Comparison of ENCODE assay signal across 8 cellular contexts in the genomic region with DNA sequence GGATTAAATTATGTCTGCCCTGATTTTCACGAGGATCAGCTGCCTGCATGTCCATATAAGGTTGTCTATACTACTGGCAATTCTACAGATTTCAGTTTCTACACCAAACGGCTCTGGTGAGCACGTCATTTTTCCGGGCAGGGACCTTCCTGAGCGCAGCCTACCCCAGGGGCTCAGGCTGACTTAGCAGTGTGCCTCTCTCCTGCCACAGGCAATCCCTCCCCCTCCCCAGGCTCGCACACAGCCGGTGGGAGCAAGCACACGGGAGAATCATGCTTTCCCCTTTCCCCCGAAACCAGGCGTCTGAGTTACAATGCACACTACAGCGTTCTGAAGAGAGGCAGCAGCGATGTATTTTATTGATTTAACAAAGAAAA. TPM values are rescaled to one million over a fixed set of nuclear protein-coding genes. Genes with fewer than 3 reads are reported as not detected.
DNase-seq lines count a peak whose midpoint lies in the region; ATAC-seq and TF ChIP-seq lines count a peak whose summit lies in the region.

No MANE protein-coding gene starts in this region.

- no peak overlapping the region for H3K18ac ChIP-seq in neuronal stem cell (ENCODE audit: low read length)

- no peak overlapping the region for H2BK12ac ChIP-seq in neuronal stem cell (ENCODE audit: low read length)

- peak; percentile 82 for TF ChIP-seq POLR2A in GM18505 (IDR thresholded peaks at IDR 0.05; ENCODE audit: borderline replicate concordance, extremely low read depth, insufficient read depth, insufficient read length)

- no peak overlapping the region for H2BK15ac ChIP-seq in neuronal stem cell (ENCODE audit: low read length)

- H3K9me3 Mint-ChIP-seq in activated T-helper 2 cell treated with anti-CD3 and anti-CD28 coated beads, Interferon-gamma antibody, Interleukin-2, Interleukin-4, amounts not matched to agents 10 μg/mL and 5 μg/mL and 100 μg/mL, durations not matched to agents 14 hours and 24 hours and 36 hours = no peaks in the 10 kb centered on the region

- H3K14ac ChIP-seq in neuronal stem cell (ENCODE audit: low read length) = no peak overlapping the region

- no peak overlapping the region for H3K23ac ChIP-seq in neuronal stem cell (ENCODE audit: low read depth, low read length, poor library complexity)

- H2BK120ac ChIP-seq in neuronal stem cell (ENCODE audit: low read depth, low read length) = no peak overlapping the region

- no peak for TF ChIP-seq CTCF in fibroblast of villous mesenchyme (IDR thresholded peaks at IDR 0.05; ENCODE audit: insufficient read depth, low read depth, low read length)

- intact Hi-C loops in activated T-helper 2 cell treated with anti-CD3 and anti-CD28 coated beads, Interferon-gamma antibody, Interleukin-2, Interleukin-4, amounts not matched to agents 10 μg/mL and 5 μg/mL and 100 μg/mL, durations not matched to agents 14 hours and 24 hours and 36 hours (cut with micrococcal nuclease) = loop anchor here (1.0 to 5.0 kb wide), 4 partner anchors 24 to 45 kb away; no protein-coding TSS in a partner anchor

- H3K4me3 ChIP-seq in fibroblast of villous mesenchyme (ENCODE audit: low read depth, low read length) = peak overlapping the region; percentile 90
- H3K4me3 ChIP-seq in neuronal stem cell (ENCODE audit: low read length in 2 of 2) = peak overlapping the region; percentile 93 to 99

- H3K4me1 Mint-ChIP-seq in activated T-helper 2 cell treated with anti-CD3 and anti-CD28 coated beads, Interferon-gamma antibody, Interleukin-2, Interleukin-4, amounts not matched to agents 10 μg/mL and 5 μg/mL and 100 μg/mL, durations not matched to agents 14 hours and 24 hours and 36 hours (ENCODE audit: low read depth) = peaks cover 52% of the 10 kb centered on the region

- peaks cover 9% of the 10 kb centered on the region for H3K79me1 ChIP-seq in neuronal stem cell (ENCODE audit: low read depth, low read length)

- no CpG with 5 or more reads among the region's 12 CpGs for WGBS in neuronal stem cell (ENCODE audit: extremely low coverage in 2 of 2, insufficient read length in 2 of 2, insufficient replicate concordance in 1 of 2), 2 donors

- H3K27me3 Mint-ChIP-seq in activated T-helper 2 cell treated with anti-CD3 and anti-CD28 coated beads, Interferon-gamma antibody, Interleukin-2, Interleukin-4, amounts not matched to agents 10 μg/mL and 5 μg/mL and 100 μg/mL, durations not matched to agents 14 hours and 24 hours and 36 hours (ENCODE audit: low read depth) = no peaks in the 10 kb centered on the region

- no peak overlapping the region for H3K4ac ChIP-seq in neuronal stem cell (ENCODE audit: low read length)

- ATAC-seq in GM18505 (IDR thresholded peaks at IDR 0.05; ENCODE audit: unreplicated experiment) (peak; percentile 13), HG02870 (IDR thresholded peaks at IDR 0.05; ENCODE audit: unreplicated experiment) (peak; percentile 30)

- no peak overlapping the region for H2AK5ac ChIP-seq in neuronal stem cell (ENCODE audit: low read depth, low read length)

- H3K4me3 Mint-ChIP-seq in activated T-helper 2 cell treated with anti-CD3 and anti-CD28 coated beads, Interferon-gamma antibody, Interleukin-2, Interleukin-4, amounts not matched to agents 10 μg/mL and 5 μg/mL and 100 μg/mL, durations not matched to agents 14 hours and 24 hours and 36 hours (ENCODE audit: low read depth) = peak overlapping the region; percentile 85

- peak; percentile 78 for DNase-seq in OCI-M1 (lab: John Stamatoyannopoulos, UW)
- DNase-seq in activated T-helper 2 cell treated with anti-CD3 and anti-CD28 coated beads, Interferon-gamma antibody, Interleukin-2, Interleukin-4, amounts not matched to agents 10 μg/mL and 5 μg/mL and 100 μg/mL, durations not matched to agents 14 hours and 24 hours and 36 hours (ENCODE audit: low spot score) = peak; percentile 76
- DNase-seq in fibroblast of villous mesenchyme (ENCODE audit: low read depth) = peak; percentile 89
- no peak for DNase-seq in neuronal stem cell (ENCODE audit: low spot score)
- DNase-seq in DMS79 treated with DMSO at 0.1 percent for 48 hours (lab: John Stamatoyannopoulos, UW) = no peak
- no peak for DNase-seq in SHP77 treated with DMSO at 0.1 percent for 48 hours (lab: John Stamatoyannopoulos, UW)

- peak overlapping the region; percentile 98 for H3K27ac Mint-ChIP-seq in activated T-helper 2 cell treated with anti-CD3 and anti-CD28 coated beads, Interferon-gamma antibody, Interleukin-2, Interleukin-4, amounts not matched to agents 10 μg/mL and 5 μg/mL and 100 μg/mL, durations not matched to agents 14 hours and 24 hours and 36 hours

- H3K36me3 Mint-ChIP-seq in activated T-helper 2 cell treated with anti-CD3 and anti-CD28 coated beads, Interferon-gamma antibody, Interleukin-2, Interleukin-4, amounts not matched to agents 10 μg/mL and 5 μg/mL and 100 μg/mL, durations not matched to agents 14 hours and 24 hours and 36 hours (ENCODE audit: low read depth) = peaks cover 62% of the 10 kb centered on the region

- H4K91ac ChIP-seq in neuronal stem cell (ENCODE audit: low read depth, low read length, poor library complexity) = no peak overlapping the region

- no peaks in the 10 kb centered on the region for H3K9me3 ChIP-seq in neuronal stem cell (replicated peaks in 1 of 2; ENCODE audit: control insufficient read depth in 2 of 2, insufficient read depth in 1 of 2, low read depth in 1 of 2, low read length in 2 of 2)

- peaks cover 6 to 13% of the 10 kb centered on the region in 2 donors for H3K4me1 ChIP-seq in neuronal stem cell (ENCODE audit: control insufficient read depth in 2 of 2, insufficient read depth in 1 of 2, low read depth in 1 of 2, low read length in 2 of 2)

- no peak overlapping the region for H4K8ac ChIP-seq in neuronal stem cell (ENCODE audit: low read depth, low read length)

- peaks cover 26 to 44% of the 10 kb centered on the region in 2 donors for H3K36me3 ChIP-seq in neuronal stem cell (replicated peaks in 1 of 2; ENCODE audit: control insufficient read depth in 2 of 2, insufficient read depth in 2 of 2, low read length in 2 of 2)

- H2AFZ ChIP-seq in neuronal stem cell (ENCODE audit: low read length) = peak overlapping the region; percentile 52

- no peak overlapping the region for H2BK5ac ChIP-seq in neuronal stem cell (ENCODE audit: low read length)

- H3K9ac ChIP-seq in neuronal stem cell (ENCODE audit: low read depth, low read length, poor library complexity) = no peak overlapping the region

- peaks cover 0 to 3% (median 0%) of the 10 kb centered on the region in 3 experiments for H3K27me3 ChIP-seq in neuronal stem cell (ENCODE audit: control insufficient read depth in 3 of 3, insufficient read depth in 3 of 3, low read depth in 1 of 3, low read length in 3 of 3)

- no peak overlapping the region for H3K27ac ChIP-seq in neuronal stem cell (replicated peaks; ENCODE audit: low read length)

- H3K4me2 ChIP-seq in neuronal stem cell (ENCODE audit: insufficient read depth, low read length, poor library complexity, severe bottlenecking) = peak overlapping the region; percentile 62

RNA-seq across cellular contexts. Expression of a gene that starts 1.7 kb away (rescaled TPM):
- 126 and 129 TPM in 2 replicates for total RNA-seq in activated T-helper 2 cell treated with anti-CD3 and anti-CD28 coated beads, Interferon-gamma antibody, Interleukin-2, Interleukin-4, amounts not matched to agents 10 μg/mL and 5 μg/mL and 100 μg/mL, durations not matched to agents 14 hours and 24 hours and 36 hours
- 37.6 and 51.5 TPM in 2 replicates for total RNA-seq in fibroblast of villous mesenchyme
- 12.9 TPM for polyA plus RNA-seq in neuronal stem cell (2013, experiment 1 of 2)
- polyA plus RNA-seq in neuronal stem cell (2013, experiment 2 of 2) = 13.2 TPM

Comparison
In these comparisons a context has a peak if more than half of its experiments do, and no peak if none do; other contexts are left out.
1. DNase-seq: peak in OCI-M1 (single experiment), activated T-helper 2 cell treated with anti-CD3 and anti-CD28 coated beads, Interferon-gamma antibody, Interleukin-2, Interleukin-4, amounts not matched to agents 10 μg/mL and 5 μg/mL and 100 μg/mL, durations not matched to agents 14 hours and 24 hours and 36 hours (single experiment) and fibroblast of villous mesenchyme (single experiment); none in neuronal stem cell (single experiment), DMS79 treated with DMSO at 0.1 percent for 48 hours (single experiment) and SHP77 treated with DMSO at 0.1 percent for 48 hours (single experiment).